8 cellular contexts compared by ENCODE assay signal in genomic region chr1:151311589-151312331, GRCh38. TPM values are rescaled to one million over a fixed set of nuclear protein-coding genes. Genes with fewer than 3 reads are reported as not detected.
DNase-seq lines count a peak whose midpoint lies in the region; ATAC-seq and TF ChIP-seq lines count a peak whose summit lies in the region.

No MANE protein-coding gene starts in this region.

- intact Hi-C loops in Caco-2 (cut with micrococcal nuclease; ENCODE audit: unreplicated experiment) (loop anchor here (1.0 to 2.0 kb wide), 2 partner anchors 10 to 15 kb away; partner anchors contain the start of gene PI4KB), Right ventricle myocardium superior (cut with DNase I) (no loop called here), gastrocnemius medialis (cut with DNase I; ENCODE audit: low total_unique reads) (loop anchor here (1.0 to 5.0 kb wide), 3 partner anchors 16 to 521 kb away; partner anchors contain the start of genes PI4KB and RORC), posterior vena cava (cut with DNase I) (no loop called here)

- in situ Hi-C loops in gastrocnemius medialis (cut with MboI; ENCODE audit: low sequenced_read_pairs in 4 of 4) = no loop called here

- H3K4me3 Mint-ChIP-seq in Caco-2 (ENCODE audit: unreplicated experiment) = no peak overlapping the region
- H3K4me3 Mint-ChIP-seq in activated naive CD4-positive, alpha-beta T cell treated with anti-CD3 and anti-CD28 coated beads, Interleukin-2, amount 10 ng/mL, durations not matched to agents 7 days and 5 days = no peak overlapping the region

- H3K27me3 ChIP-seq in Caco-2 (replicated peaks; ENCODE audit: control insufficient read depth, insufficient read depth, low read length) = no peaks in the 10 kb centered on the region
- H3K27me3 ChIP-seq in gastrocnemius medialis = no peaks in the 10 kb centered on the region

- no peaks in the 10 kb centered on the region for H3K9me3 Mint-ChIP-seq in Caco-2 (ENCODE audit: unreplicated experiment)
- no peaks in the 10 kb centered on the region for H3K9me3 Mint-ChIP-seq in activated naive CD4-positive, alpha-beta T cell treated with anti-CD3 and anti-CD28 coated beads, Interleukin-2, amount 10 ng/mL, durations not matched to agents 7 days and 5 days

- H3K4me1 Mint-ChIP-seq in Caco-2 (ENCODE audit: low read depth, unreplicated experiment) = peaks cover 43% of the 10 kb centered on the region
- H3K4me1 Mint-ChIP-seq in activated naive CD4-positive, alpha-beta T cell treated with anti-CD3 and anti-CD28 coated beads, Interleukin-2, amount 10 ng/mL, durations not matched to agents 7 days and 5 days = peaks cover 19% of the 10 kb centered on the region

- CTCF ChIA-PET in Caco-2 (lab: Charles Lee) = interaction anchor here (0.7 to 3.6 kb wide), 6 partner anchors 11 to 33 kb away, joined by 3 to 28 read pairs (median 4); no protein-coding TSS in a partner anchor
- CTCF ChIA-PET in activated naive CD4-positive, alpha-beta T cell treated with anti-CD3 and anti-CD28 coated beads, Interleukin-2, amount 10 ng/mL, durations not matched to agents 7 days and 5 days (lab: Charles Lee) = interaction anchor here (0.9 to 4.7 kb wide), 6 partner anchors 9 to 31 kb away, joined by 3 to 40 read pairs (median 4); partner anchors contain the start of gene PI4KB

- H3K9me3 ChIP-seq in Caco-2 (no peaks in the 10 kb centered on the region), gastrocnemius medialis (no peaks in the 10 kb centered on the region)

- DNase-seq in Caco-2 (peak; percentile 83 to 89), RPMI7951 (ENCODE audit: low read depth) (peak; percentile 99), Right ventricle myocardium superior (peak; percentile 67), gastrocnemius medialis (peak; percentile 95 to 98), NCI-H146 (lab: John Stamatoyannopoulos, UW) (no peak), posterior vena cava (ENCODE audit: low spot score) (no peak)
- peak; percentile 44 for DNase-seq in activated naive CD4-positive, alpha-beta T cell treated with anti-CD3 and anti-CD28 coated beads, Interleukin-2, amount 10 ng/mL, durations not matched to agents 7 days and 5 days

- no peak overlapping the region for H3K4me3 ChIP-seq in Caco-2 (ENCODE audit: low read depth, low read length)
- H3K4me3 ChIP-seq in gastrocnemius medialis = peak overlapping the region in 2 of 4 donors; percentile 8

- H3K27me3 Mint-ChIP-seq in Caco-2 (ENCODE audit: insufficient read depth, unreplicated experiment) = no peaks in the 10 kb centered on the region
- H3K27me3 Mint-ChIP-seq in activated naive CD4-positive, alpha-beta T cell treated with anti-CD3 and anti-CD28 coated beads, Interleukin-2, amount 10 ng/mL, durations not matched to agents 7 days and 5 days = no peaks in the 10 kb centered on the region

- BruUV-seq in Caco-2 (replicated peaks; lab: Mats Ljungman, UMichigan) = TSS peak; percentile 61

- ATAC-seq in Right ventricle myocardium superior (ENCODE audit: poor library complexity) = peak; percentile 85
- ATAC-seq in gastrocnemius medialis = peak; percentile 95 to 98
- no peak for ATAC-seq in HG02973 (IDR thresholded peaks at IDR 0.05; ENCODE audit: unreplicated experiment)

- H3K4me1 ChIP-seq in Caco-2 = peaks cover 67% of the 10 kb centered on the region
- H3K4me1 ChIP-seq in gastrocnemius medialis = peaks cover 55 to 69% of the 10 kb centered on the region in 2 donors

- POLR2A ChIA-PET in Caco-2 (lab: Charles Lee) = interaction anchor here (0.5 to 1.2 kb wide), 4 partner anchors 15 to 87 kb away, joined by 3 to 10 read pairs (median 4); partner anchors contain the start of gene PI4KB

- no peaks in the 10 kb centered on the region for H3K36me3 ChIP-seq in Caco-2 (ENCODE audit: control insufficient read depth, insufficient read depth, low read length)
- peaks cover 0 to 39% of the 10 kb centered on the region in 2 donors for H3K36me3 ChIP-seq in gastrocnemius medialis

- peak; percentile 15 to 16 for TF ChIP-seq POLR2A in gastrocnemius medialis (IDR thresholded peaks at IDR 0.05)

- peaks cover 66% of the 10 kb centered on the region for H3K36me3 Mint-ChIP-seq in Caco-2 (ENCODE audit: insufficient read depth, unreplicated experiment)
- H3K36me3 Mint-ChIP-seq in activated naive CD4-positive, alpha-beta T cell treated with anti-CD3 and anti-CD28 coated beads, Interleukin-2, amount 10 ng/mL, durations not matched to agents 7 days and 5 days = peaks cover 55% of the 10 kb centered on the region

- no peak for TF ChIP-seq CTCF in Caco-2 (IDR thresholded peaks at IDR 0.05; ENCODE audit: insufficient read depth in 1 of 2, low read depth in 1 of 2, low read length in 1 of 2, severe bottlenecking in 1 of 2, unreplicated experiment in 1 of 2)
- TF ChIP-seq CTCF in gastrocnemius medialis (IDR thresholded peaks at IDR 0.05 in 4 of 5, conservative IDR thresholded peaks at IDR 0.05 in 1 of 5) = no peak

- peak overlapping the region; percentile 91 to 95 (median 93) for H3K27ac ChIP-seq in gastrocnemius medialis

- H3K27ac Mint-ChIP-seq in Caco-2 (ENCODE audit: unreplicated experiment) = peak overlapping the region; percentile 78
- H3K27ac Mint-ChIP-seq in activated naive CD4-positive, alpha-beta T cell treated with anti-CD3 and anti-CD28 coated beads, Interleukin-2, amount 10 ng/mL, durations not matched to agents 7 days and 5 days = peak overlapping the region; percentile 60

RNA-seq across cellular contexts. Expression of gene PI4KB, which starts 15.5 kb away (rescaled TPM):
- 49.7 and 52.7 TPM in 2 replicates for total RNA-seq in Caco-2 (2022)
- total RNA-seq in RPMI7951 (2014; rRNA removed; shearing (Covaris generic)) = 26.4 and 28.4 TPM in 2 replicates
- total RNA-seq in Right ventricle myocardium superior = 41.0 TPM
- 10 to 100 TPM; 65.5 to 98.1 (median 77.3) TPM for total RNA-seq in gastrocnemius medialis
- total RNA-seq in posterior vena cava = 10 to 100 TPM; 51.9 to 58.7 TPM

RNA-seq across cellular contexts. Expression of gene ZNF687, which starts 29.7 kb away (rescaled TPM):
- total RNA-seq in Caco-2 (2022) (23.9 and 30.2 TPM in 2 replicates), Right ventricle myocardium superior (12.4 TPM), gastrocnemius medialis (10 to 100 TPM; 11.9 to 19.6 (median 16.6) TPM), posterior vena cava (10 to 100 TPM; 16.7 to 17.1 TPM)
- 6.7 and 10.9 TPM in 2 replicates for total RNA-seq in RPMI7951 (2014; rRNA removed; shearing (Covaris generic))

RNA-seq across cellular contexts. Expression of gene RFX5, which starts 35.3 kb away (rescaled TPM):
- total RNA-seq in Caco-2 (2022) (23.3 and 25.0 TPM in 2 replicates), Right ventricle myocardium superior (16.3 TPM), gastrocnemius medialis (10 to 100 TPM; 11.4 to 24.0 (median 20.6) TPM), posterior vena cava (10 to 100 TPM; 26.0 to 31.1 TPM)
- 43.6 and 52.0 TPM in 2 replicates for total RNA-seq in RPMI7951 (2014; rRNA removed; shearing (Covaris generic))

RNA-seq across cellular contexts. Expression of gene PSMD4, which starts 57.2 kb away (rescaled TPM):
- total RNA-seq in Caco-2 (2022) (250 and 253 TPM in 2 replicates), Right ventricle myocardium superior (138 TPM), gastrocnemius medialis (100 to 1,000 TPM; 263 to 439 (median 340) TPM), posterior vena cava (100 to 1,000 TPM; 131 to 139 TPM)
- total RNA-seq in RPMI7951 (2014; rRNA removed; shearing (Covaris generic)) = 186 and 201 TPM in 2 replicates

Comparison
In these comparisons a context has a peak if more than half of its experiments do, and no peak if none do; other contexts are left out.
1. DNase-seq: peak in Caco-2 (2 of 2), RPMI7951 (single experiment), activated naive CD4-positive, alpha-beta T cell treated with anti-CD3 and anti-CD28 coated beads, Interleukin-2, amount 10 ng/mL, durations not matched to agents 7 days and 5 days (single experiment), Right ventricle myocardium superior (single experiment) and gastrocnemius medialis (2 of 2); none in NCI-H146 (single experiment) and posterior vena cava (single experiment).
2. intact Hi-C loops: an anchor here in Caco-2 (1.0 to 2.0 kb wide) and gastrocnemius medialis (1.0 to 5.0 kb wide); none called in Right ventricle myocardium superior and posterior vena cava.